In genomic region chr6:101396552-101397173, GRCh38 we compare ENCODE assay signal across 9 cellular contexts. TPM values are rescaled to one million over a fixed set of nuclear protein-coding genes. Genes with fewer than 3 reads are reported as not detected.
DNase-seq lines count a peak whose midpoint lies in the region; ATAC-seq, FAIRE-seq and TF ChIP-seq lines count a peak whose summit lies in the region.
"Had no signal": no experiment of that assay in that cellular context is flagged by ENCODE, and none has a peak within 500 bp of the region (broad histone marks: within the 10 kb centered on the region; RNA-seq: fewer than 3 reads in every experiment).

No MANE protein-coding gene starts in this region.

- FAIRE-seq in RCC 7860 (lab: Jason Lieb, UNC), result no peak

- ATAC-seq in omental fat pad (ENCODE audit: low FRiP score) (no peak), HG02763 (IDR thresholded peaks at IDR 0.05; ENCODE audit: unreplicated experiment) (no peak)

- H3K27me3 ChIP-seq in dorsolateral prefrontal cortex, result peaks cover 0 to 99% (median 52%) of the 10 kb centered on the region in 45 donors

- H3K4me3 ChIP-seq in dorsolateral prefrontal cortex, result peak overlapping the region in 47 of 59 donors; percentile 1 to 76 (median 61)

- H3K27ac ChIP-seq in dorsolateral prefrontal cortex, result peak overlapping the region in 3 of 59 donors; percentile 11 to 89 (median 24)

- TF ChIP-seq CTCF in dorsolateral prefrontal cortex (IDR thresholded peaks at IDR 0.05 in 54 of 56, conservative IDR thresholded peaks at IDR 0.05 in 2 of 56; ENCODE audit: low read depth in 1 of 56, partially characterized antibody in 56 of 56) (no peak), omental fat pad (IDR thresholded peaks at IDR 0.05) (no peak)

- intact Hi-C loops in dorsolateral prefrontal cortex (cut with DNase I), result no loop called here

- peak; percentile 5 for DNase-seq in activated gamma-delta T cell treated with Interleukin-2 at 50 U/mL for 16 hours
- DNase-seq in activated gamma-delta T cell (lab: John Stamatoyannopoulos, UW), result no peak
- peak; percentile 9 for DNase-seq in RCC 7860 (ENCODE audit: low spot score)
- peak in 1 of 10 donors; percentile 34 for DNase-seq in dorsolateral prefrontal cortex
- DNase-seq in omental fat pad (ENCODE audit: low spot score), result peak; percentile 47
- DNase-seq in GM19238 (ENCODE audit: insufficient read length, low spot score), result no peak
- DNase-seq in DMS79 treated with DMSO at 0.1 percent for 48 hours (lab: John Stamatoyannopoulos, UW), result no peak

RNA-seq across cellular contexts. Expression of gene GRIK2, which starts 3.2 kb away (rescaled TPM):
- 100 to 1,000 TPM in 39 of 120 experiments, 10 to 100 TPM in 81; 35.4 to 146 (median 90.1) TPM for total RNA-seq in dorsolateral prefrontal cortex
- 1 to 10 TPM in 3 of 4 donors, under 1 TPM in 1; 0.47 to 7.8 (median 1.7) TPM for total RNA-seq in omental fat pad
- total RNA-seq: CD4-positive, alpha-beta T cell had no signal

Comparison
In these comparisons a context has a peak if more than half of its experiments do, and no peak if none do; other contexts are left out.
1. DNase-seq: peak in activated gamma-delta T cell treated with Interleukin-2 at 50 U/mL for 16 hours (single experiment), RCC 7860 (single experiment) and omental fat pad (single experiment); none in activated gamma-delta T cell (single experiment), GM19238 (single experiment) and DMS79 treated with DMSO at 0.1 percent for 48 hours (single experiment).
2. RNA of gene GRIK2, which starts 3.2 kb away (total RNA-seq): 35.4 to 146 TPM in dorsolateral prefrontal cortex; 0.47 to 7.8 TPM in omental fat pad; every median in the first group is over 4 times any median in the second.